ENCODE assay signal across 8 cellular contexts in the genomic region with DNA sequence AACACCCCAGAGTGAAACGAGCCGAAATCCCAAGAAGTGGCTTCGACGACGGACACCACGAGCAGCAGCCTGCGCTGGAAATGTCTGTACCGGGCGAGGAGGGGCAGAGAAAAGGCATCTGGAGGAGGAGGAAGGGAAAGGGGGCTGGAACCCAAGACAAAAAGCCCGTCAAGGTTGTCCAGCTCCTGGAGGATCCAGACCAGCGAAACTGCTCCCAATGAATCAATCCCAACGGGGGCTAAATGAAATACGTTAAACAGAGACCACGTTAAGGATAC. TPM values are rescaled to one million over a fixed set of nuclear protein-coding genes. Genes with fewer than 3 reads are reported as not detected.
DNase-seq lines count a peak whose midpoint lies in the region; ATAC-seq, FAIRE-seq and TF ChIP-seq lines count a peak whose summit lies in the region.

No MANE protein-coding gene starts in this region.

- 0 to 1% methylated on average over 13 to 14 of the region's 14 CpGs for WGBS in body of pancreas, 2 donors
- under 1% methylated on average over 14 of the region's 14 CpGs for WGBS in smooth muscle cell (ENCODE audit: low lambda C conversion rate)

- TF ChIP-seq POLR2A in GM12892 (IDR thresholded peaks at IDR 0.05; ENCODE audit: low read depth, low read length) (no peak), body of pancreas (IDR thresholded peaks at IDR 0.05) (no peak)

- H3K27me3 ChIP-seq in body of pancreas: no peaks in the 10 kb centered on the region
- H3K27me3 ChIP-seq in smooth muscle cell (ENCODE audit: low read depth): no peaks in the 10 kb centered on the region

- TF ChIP-seq CTCF in body of pancreas (IDR thresholded peaks at IDR 0.05) (no peak), smooth muscle cell (IDR thresholded peaks at IDR 0.05; ENCODE audit: borderline replicate concordance, insufficient read depth, poor library complexity, severe bottlenecking) (no peak)

- H3K36me3 ChIP-seq in body of pancreas (replicated peaks in 1 of 2; ENCODE audit: insufficient read depth in 1 of 2, low read depth in 2 of 2) (no peaks in the 10 kb centered on the region), smooth muscle cell (ENCODE audit: low read depth) (no peaks in the 10 kb centered on the region)

- H3K9ac ChIP-seq in smooth muscle cell (ENCODE audit: low read depth): peak overlapping the region; percentile 78

- H3F3A ChIP-seq in smooth muscle cell (ENCODE audit: low read depth): no peaks in the 10 kb centered on the region

- no peak for ATAC-seq in body of pancreas

- intact Hi-C loops in body of pancreas (cut with DNase I): no loop called here

- H3K4me3 ChIP-seq in body of pancreas (peak overlapping the region; percentile 44 to 98), smooth muscle cell (peak overlapping the region; percentile 76)

- H4K20me1 ChIP-seq in smooth muscle cell (ENCODE audit: low read depth): peaks cover 27% of the 10 kb centered on the region

- H3K27ac ChIP-seq in body of pancreas: peak overlapping the region; percentile 63 to 87 (median 70)
- peak overlapping the region; percentile 54 for H3K27ac ChIP-seq in smooth muscle cell (ENCODE audit: low read depth)

- H2AFZ ChIP-seq in smooth muscle cell (ENCODE audit: low read depth): peak overlapping the region; percentile 88

- peak; percentile 22 for DNase-seq in AG08396 (ENCODE audit: low spot score)
- no peak for DNase-seq in GM12892 (ENCODE audit: insufficient read length)
- peak; percentile 79 to 87 for DNase-seq in NCI-H526 (lab: John Stamatoyannopoulos, UW)
- DNase-seq in body of pancreas: peak in 2 of 4 donors; percentile 16 to 20
- DNase-seq in iPS-NIHi11 (ENCODE audit: low spot score): peak; percentile 28
- no peak for DNase-seq in smooth muscle cell (lab: John Stamatoyannopoulos, UW; ENCODE audit: unreplicated experiment)
- DNase-seq in DMS153 treated with DMSO at 0.1 percent for 48 hours (lab: John Stamatoyannopoulos, UW; ENCODE audit: unreplicated experiment): no peak
- no peak for DNase-seq in COLO668 (lab: John Stamatoyannopoulos, UW; ENCODE audit: unreplicated experiment)

- H3K79me2 ChIP-seq in smooth muscle cell (ENCODE audit: low read depth): peaks cover 44% of the 10 kb centered on the region

- H3K4me2 ChIP-seq in smooth muscle cell: peak overlapping the region; percentile 88

- H3K9me3 ChIP-seq in body of pancreas (no peaks in the 10 kb centered on the region), smooth muscle cell (replicated peaks; ENCODE audit: low read depth) (no peaks in the 10 kb centered on the region)

- peak; percentile 40 for FAIRE-seq in GM12892 (lab: Jason Lieb, UNC)

- peaks cover 13% of the 10 kb centered on the region for H3K4me1 ChIP-seq in body of pancreas
- H3K4me1 ChIP-seq in smooth muscle cell (ENCODE audit: low read depth): peaks cover 34% of the 10 kb centered on the region

RNA-seq across cellular contexts. Expression of gene CCDC88A, which starts 0.5 kb away (rescaled TPM):
- polyA plus RNA-seq in GM12892 (2012; ENCODE audit: missing spikeins): 37.0 TPM
- total RNA-seq in body of pancreas: 10 to 100 TPM; 49.0 to 50.4 TPM
- 71.1 and 85.6 TPM in 2 replicates for total RNA-seq in smooth muscle cell
- polyA plus RNA-seq in smooth muscle cell: 28.8 and 32.1 TPM in 2 replicates

Comparison
In these comparisons a context has a peak if more than half of its experiments do, and no peak if none do; other contexts are left out.
1. DNase-seq: peak in AG08396 (single experiment), NCI-H526 (2 of 2) and iPS-NIHi11 (single experiment); none in GM12892 (single experiment), smooth muscle cell (single experiment), DMS153 treated with DMSO at 0.1 percent for 48 hours (single experiment) and COLO668 (single experiment).